11 cellular contexts compared by ENCODE assay signal in the genomic region with DNA sequence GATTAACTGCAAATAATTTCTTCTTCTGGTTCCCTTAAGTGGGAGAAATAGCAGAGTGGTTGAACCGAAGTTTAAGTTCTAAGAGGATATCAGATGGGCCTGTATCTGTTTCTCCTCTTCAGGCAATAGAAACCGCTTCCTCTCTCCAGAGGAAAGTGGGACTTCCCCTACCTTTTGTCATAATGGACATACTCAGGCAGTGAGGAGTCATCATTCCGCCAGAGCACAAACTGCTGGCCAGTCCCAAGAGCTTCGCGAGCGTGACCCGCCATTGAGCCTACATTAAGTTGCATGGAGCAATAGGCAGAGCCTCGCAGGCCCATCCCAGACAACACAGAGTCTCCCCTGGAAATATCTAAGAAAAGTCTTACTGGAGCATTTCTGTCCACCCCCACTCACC.
DNase-seq lines count a peak whose midpoint lies in the region; ATAC-seq and TF ChIP-seq lines count a peak whose summit lies in the region.
"Had no signal": no experiment of that assay in that cellular context is flagged by ENCODE, and none has a peak within 500 bp of the region (broad histone marks: within the 10 kb centered on the region; RNA-seq: fewer than 3 reads in every experiment).

No MANE protein-coding gene starts in this region.

- POLR2A ChIA-PET in MCF 10A (lab: Yijun Ruan, JAX) (interaction anchor here (0.7 kb wide), 1 partner anchor 27 kb away, joined by 3 read pairs; no protein-coding TSS in a partner anchor), T-cell (lab: Charles Lee) (no interaction called here)

- no peaks in the 10 kb centered on the region for H4K20me1 ChIP-seq in mammary epithelial cell (ENCODE audit: insufficient read depth, low read length)

- H3K4me3 ChIP-seq in mammary epithelial cell (replicated peaks in 1 of 3; ENCODE audit: insufficient read depth in 1 of 3, low read depth in 2 of 3, low read length in 3 of 3), result no peak overlapping the region
- no peak overlapping the region for H3K4me3 ChIP-seq in coronary artery

- dilution Hi-C loops in mammary epithelial cell (cut with HindIII; ENCODE audit: low sequenced_read_pairs), result no loop called here

- no peak for TF ChIP-seq CTCF in mammary epithelial cell (conservative IDR thresholded peaks at IDR 0.05 in 1 of 2, IDR thresholded peaks at IDR 0.05 in 1 of 2; ENCODE audit: extremely low read depth in 1 of 2, insufficient read depth in 1 of 2, low read depth in 1 of 2, low read length in 2 of 2)
- TF ChIP-seq CTCF in MCF 10A (IDR thresholded peaks at IDR 0.05; ENCODE audit: unreplicated experiment), result no peak
- no peak for TF ChIP-seq CTCF in coronary artery (IDR thresholded peaks at IDR 0.05)

- intact Hi-C loops in mammary epithelial cell (cut with micrococcal nuclease), result no loop called here
- intact Hi-C loops in MCF 10A (cut with micrococcal nuclease), result no loop called here

- ATAC-seq in T-cell (replicated peaks in 1 of 4), result no peak
- ATAC-seq in stimulated activated naive CD8-positive, alpha-beta T cell treated with anti-CD3 and anti-CD28 coated beads, Interleukin-15, Interleukin-2, amounts not matched to agents 100 U/mL and 50 U/mL, for 24 hours, result peak; percentile 19
- ATAC-seq in HG03460 (IDR thresholded peaks at IDR 0.05; ENCODE audit: unreplicated experiment), result no peak

- H3K9ac ChIP-seq in mammary epithelial cell (ENCODE audit: insufficient read depth, low read length), result no peak overlapping the region

- H3K79me2 ChIP-seq in mammary epithelial cell (ENCODE audit: insufficient read depth, low read length), result no peaks in the 10 kb centered on the region

- BruUV-seq in mammary epithelial cell (replicated peaks; lab: Mats Ljungman, UMichigan) (no TSS peak), MCF 10A (replicated peaks; lab: Mats Ljungman, UMichigan) (no TSS peak)

- no peaks in the 10 kb centered on the region for H3K36me3 ChIP-seq in mammary epithelial cell (ENCODE audit: insufficient read depth, low read length)
- H3K36me3 ChIP-seq: neutrophil had no signal

- DNase-seq in mammary epithelial cell (peak; percentile 2), MCF 10A (ENCODE audit: unreplicated experiment) (no peak), T-cell (peak in 1 of 34 experiments; percentile 23), coronary artery (ENCODE audit: low spot score) (peak; percentile 69), DMS153 (lab: John Stamatoyannopoulos, UW) (no peak)
- DNase-seq in stimulated activated naive CD8-positive, alpha-beta T cell treated with anti-CD3 and anti-CD28 coated beads, Interleukin-15, Interleukin-2, amounts not matched to agents 100 U/mL and 50 U/mL, for 24 hours, result peak; percentile 42
- no peak for DNase-seq in NK-92 treated with Interleukin-12 subunit alpha and Interleukin-12 subunit beta, amount 100 ng/mL, for 24 hours (lab: John Stamatoyannopoulos, UW)
- DNase-seq: COR-L47, hippocampal formation had no signal

- CTCF ChIA-PET in mammary epithelial cell (lab: Charles Lee; ENCODE audit: low non-redundant PET) (no interaction called here), MCF 10A (lab: Yijun Ruan, JAX) (no interaction called here), T-cell (lab: Charles Lee) (no interaction called here)

- no peak overlapping the region for H2AFZ ChIP-seq in mammary epithelial cell (ENCODE audit: low read depth, low read length)

- H3K27ac Mint-ChIP-seq in MCF 10A (ENCODE audit: low read depth, unreplicated experiment), result no peak overlapping the region
- peak overlapping the region; percentile 92 to 98 for H3K27ac Mint-ChIP-seq in T-cell

- H3K36me3 Mint-ChIP-seq in MCF 10A (ENCODE audit: insufficient read depth, unreplicated experiment) (no peaks in the 10 kb centered on the region), T-cell (no peaks in the 10 kb centered on the region)

- H3K4me1 Mint-ChIP-seq in MCF 10A (ENCODE audit: insufficient read depth, unreplicated experiment) (peaks cover 6% of the 10 kb centered on the region), T-cell (peaks cover 74 to 94% (median 92%) of the 10 kb centered on the region in 3 donors)

- H3K27ac ChIP-seq in mammary epithelial cell (ENCODE audit: insufficient read depth, low read depth, low read length), result no peak overlapping the region
- no peak overlapping the region for H3K27ac ChIP-seq in coronary artery
- H3K27ac ChIP-seq: neutrophil had no signal

- H3K4me2 ChIP-seq in mammary epithelial cell (ENCODE audit: insufficient read depth, low read depth, low read length), result no peak overlapping the region

- H3K4me3 Mint-ChIP-seq in MCF 10A (ENCODE audit: unreplicated experiment), result no peak overlapping the region
- peak overlapping the region; percentile 59 to 73 (median 60) for H3K4me3 Mint-ChIP-seq in T-cell

- peaks cover 7% of the 10 kb centered on the region for H3K4me1 ChIP-seq in mammary epithelial cell (ENCODE audit: insufficient read depth, low read length)

- peaks cover 3% of the 10 kb centered on the region for H3K9me3 ChIP-seq in mammary epithelial cell (replicated peaks; ENCODE audit: insufficient read depth, low read length)
- H3K9me3 ChIP-seq: neutrophil had no signal

- H3K27me3 Mint-ChIP-seq in MCF 10A (ENCODE audit: insufficient read depth, unreplicated experiment), result no peaks in the 10 kb centered on the region
- H3K27me3 Mint-ChIP-seq in T-cell, result no peaks in the 10 kb centered on the region

- no peaks in the 10 kb centered on the region for H3K27me3 ChIP-seq in mammary epithelial cell (ENCODE audit: insufficient read depth, low read length)
- H3K27me3 ChIP-seq: neutrophil had no signal

- 80% methylated on average over 7 of the region's 8 CpGs for WGBS in mammary epithelial cell (ENCODE audit: low coverage, missing lambda C conversion rate)

- H3K9me3 Mint-ChIP-seq in MCF 10A (ENCODE audit: unreplicated experiment) (no peaks in the 10 kb centered on the region), T-cell (no peaks in the 10 kb centered on the region)

- in situ Hi-C loops in mammary epithelial cell (cut with MboI; ENCODE audit: low sequenced_read_pairs in 2 of 2), result no loop called here

Comparison
In these comparisons a context has a peak if more than half of its experiments do, and no peak if none do; other contexts are left out.
1. DNase-seq: peak in mammary epithelial cell (single experiment), coronary artery (single experiment) and stimulated activated naive CD8-positive, alpha-beta T cell treated with anti-CD3 and anti-CD28 coated beads, Interleukin-15, Interleukin-2, amounts not matched to agents 100 U/mL and 50 U/mL, for 24 hours (single experiment); none in MCF 10A (single experiment), NK-92 treated with Interleukin-12 subunit alpha and Interleukin-12 subunit beta, amount 100 ng/mL, for 24 hours (single experiment) and DMS153 (single experiment).